ENCODE assay signal across 9 cellular contexts in the genomic region with DNA sequence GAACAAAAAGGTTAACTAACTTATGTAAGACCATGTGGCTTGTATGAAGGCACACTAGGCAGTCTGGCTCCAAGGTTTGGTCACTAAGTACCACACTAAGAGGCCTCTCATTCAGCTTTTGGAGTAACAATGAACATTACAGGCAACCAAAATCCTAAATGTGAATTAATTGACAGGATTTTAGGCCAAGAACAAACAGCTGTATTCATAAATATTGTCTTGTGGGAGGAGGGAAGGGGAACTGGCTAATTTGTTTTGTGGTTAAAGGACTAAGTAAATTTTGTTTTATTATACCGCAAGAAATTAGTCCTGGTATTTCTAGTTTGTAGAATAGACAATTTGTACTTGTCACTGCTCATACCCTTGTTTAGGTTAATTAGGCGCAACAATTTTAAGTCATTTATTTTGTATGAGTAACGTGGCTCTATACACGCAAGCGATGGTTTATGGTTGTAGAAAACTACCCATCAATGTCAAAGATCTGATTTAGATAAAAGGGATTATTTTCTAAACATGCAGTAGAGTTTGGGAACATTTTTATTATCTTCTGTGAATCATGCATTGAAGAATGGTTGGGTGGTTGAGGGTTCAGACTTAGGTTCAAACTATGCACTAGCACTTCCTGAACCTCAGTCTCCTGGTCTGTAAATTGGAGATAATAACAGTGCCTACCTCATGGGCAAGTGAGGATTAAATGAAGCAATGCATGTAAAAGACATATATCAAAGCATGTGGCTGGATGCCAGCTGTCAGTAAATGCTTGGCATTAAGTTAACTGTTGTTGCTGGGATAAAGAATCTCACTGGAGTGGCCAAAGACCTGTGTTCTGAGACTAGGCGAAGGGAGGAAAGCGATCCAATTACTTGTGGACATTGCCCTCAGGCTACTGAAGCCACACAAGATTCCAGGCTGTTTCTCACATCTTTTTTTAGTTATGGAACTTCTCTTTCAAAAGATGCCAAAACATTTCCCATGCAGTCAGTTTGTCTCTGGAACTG. TPM values are rescaled to one million over a fixed set of nuclear protein-coding genes. Genes with fewer than 3 reads are reported as not detected.
DNase-seq lines count a peak whose midpoint lies in the region; ATAC-seq, FAIRE-seq and TF ChIP-seq lines count a peak whose summit lies in the region.
"Had no signal": no experiment of that assay in that cellular context is flagged by ENCODE, and none has a peak within 500 bp of the region (broad histone marks: within the 10 kb centered on the region; RNA-seq: fewer than 3 reads in every experiment).

No MANE protein-coding gene starts in this region.

- H3K27ac ChIP-seq in PC-3 (ENCODE audit: low read length) (peak overlapping the region; percentile 97), fibroblast of lung (ENCODE audit: insufficient read depth, low read length) (no peak overlapping the region)

- H3K9me2 ChIP-seq in PC-3 (replicated peaks; ENCODE audit: low read length), result no peaks in the 10 kb centered on the region

- no peaks in the 10 kb centered on the region for H3K27me3 ChIP-seq in PC-3 (ENCODE audit: low read length)
- peaks cover 11% of the 10 kb centered on the region for H3K27me3 ChIP-seq in fibroblast of lung (ENCODE audit: control insufficient read depth, insufficient read depth, low read length)

- TF ChIP-seq POLR2A in GM18505 (IDR thresholded peaks at IDR 0.05; ENCODE audit: borderline replicate concordance, extremely low read depth, insufficient read depth, insufficient read length), result no peak

- POLR2A ChIA-PET in PC-3 (lab: Charles Lee; ENCODE audit: unreplicated experiment), result interaction anchor here (0.7 kb wide), 1 partner anchor 174 kb away, joined by 4 read pairs; no protein-coding TSS in a partner anchor
- POLR2A ChIA-PET in GM10248 (lab: Yijun Ruan, JAX), result no interaction called here

- H3K4me3 ChIP-seq in AG09309 (ENCODE audit: control insufficient read depth, low read depth, low read length), result no peak overlapping the region
- peak overlapping the region; percentile 81 for H3K4me3 ChIP-seq in PC-3 (ENCODE audit: low read length)
- H3K4me3 ChIP-seq in fibroblast of lung (replicated peaks in 1 of 4; ENCODE audit: control extremely low read depth in 1 of 4, insufficient read depth in 1 of 4, low read depth in 3 of 4, low read length in 4 of 4), result no peak overlapping the region

- peak; percentile 62 for DNase-seq in AG09309 (ENCODE audit: low read depth)
- DNase-seq in DMS153 treated with DMSO at 0.1 percent for 48 hours (lab: John Stamatoyannopoulos, UW; ENCODE audit: unreplicated experiment), result peak; percentile 49
- peak; percentile 95 for DNase-seq in PC-3
- DNase-seq in fibroblast of lung (ENCODE audit: low read depth in 2 of 2), result peak; percentile 10 to 78
- DNase-seq in RCC 7860 (ENCODE audit: low spot score), result no peak
- DNase-seq in GM10248 (ENCODE audit: extremely low spot score), result no peak
- DNase-seq in retina, result no peak

- no peak for TF ChIP-seq CTCF in AG09309 (IDR thresholded peaks at IDR 0.05; ENCODE audit: control insufficient read depth, insufficient read depth, low read depth, low read length, missing control alignments)
- no peak for TF ChIP-seq CTCF in PC-3 (conservative IDR thresholded peaks at IDR 0.05; ENCODE audit: low read depth, low read length)
- no peak for TF ChIP-seq CTCF in fibroblast of lung (conservative IDR thresholded peaks at IDR 0.05 in 1 of 2, IDR thresholded peaks at IDR 0.05 in 1 of 2; ENCODE audit: low read depth in 1 of 2, low read length in 2 of 2)
- no peak for TF ChIP-seq CTCF in GM10248 (IDR thresholded peaks at IDR 0.05; ENCODE audit: control extremely low read depth, extremely low read depth, low read depth, missing control alignments)

- no peaks in the 10 kb centered on the region; the same call in 1 of the 2 replicates for H3K36me3 ChIP-seq in PC-3 (ENCODE audit: low read depth, low read length)
- H3K36me3 ChIP-seq in fibroblast of lung (ENCODE audit: control insufficient read depth, insufficient read depth, low read length), result no peaks in the 10 kb centered on the region

- no TSS peak for BruUV-seq in PC-3 (replicated peaks; lab: Mats Ljungman, UMichigan)

- intact Hi-C loops in PC-3 (cut with micrococcal nuclease), result loop anchor here (1.0 to 5.0 kb wide), 4 partner anchors 10 to 118 kb away; no protein-coding TSS in a partner anchor

- H3K9ac ChIP-seq in PC-3 (ENCODE audit: low read length) (peak overlapping the region; percentile 95), fibroblast of lung (ENCODE audit: insufficient read depth, low read length) (no peak overlapping the region)

- FAIRE-seq in RCC 7860 (lab: Jason Lieb, UNC), result no peak
- FAIRE-seq: GM12891 had no signal

- H2AFZ ChIP-seq in PC-3 (ENCODE audit: low read length) (peak overlapping the region; percentile 57; the same call in 1 of the 2 replicates), fibroblast of lung (ENCODE audit: low read length) (no peak overlapping the region)

- CTCF ChIA-PET in PC-3 (lab: Charles Lee) (no interaction called here), GM10248 (lab: Yijun Ruan, JAX) (interaction anchor here (1.0 to 1.9 kb wide), 2 partner anchors 11 to 36 kb away, joined by 3 to 4 read pairs; no protein-coding TSS in a partner anchor)

- peaks cover 10% of the 10 kb centered on the region for H3F3A ChIP-seq in PC-3 (ENCODE audit: low read length, unreplicated experiment)

- H3K79me2 ChIP-seq in PC-3 (ENCODE audit: low read length), result peaks cover 35% of the 10 kb centered on the region
- H3K79me2 ChIP-seq in fibroblast of lung (ENCODE audit: control insufficient read depth, insufficient read depth, low read length), result no peaks in the 10 kb centered on the region

- no peaks in the 10 kb centered on the region for H3K9me3 ChIP-seq in PC-3 (ENCODE audit: low read length)
- H3K9me3 ChIP-seq in fibroblast of lung (ENCODE audit: control insufficient read depth, insufficient read depth, low read depth, low read length), result no peaks in the 10 kb centered on the region

- H4K20me1 ChIP-seq in PC-3 (ENCODE audit: low read length), result peaks cover 25% of the 10 kb centered on the region
- no peaks in the 10 kb centered on the region for H4K20me1 ChIP-seq in fibroblast of lung (ENCODE audit: control insufficient read depth, extremely low read depth, insufficient read depth, low read length)

- H3K4me2 ChIP-seq in PC-3 (ENCODE audit: low read length) (peak overlapping the region; percentile 84), fibroblast of lung (ENCODE audit: extremely low read depth, insufficient read depth, low read length) (no peak overlapping the region)

- H3K4me1 ChIP-seq in PC-3 (ENCODE audit: insufficient read depth, low read length), result peaks cover 43% of the 10 kb centered on the region
- no peaks in the 10 kb centered on the region for H3K4me1 ChIP-seq in fibroblast of lung (ENCODE audit: control insufficient read depth, extremely low read depth, insufficient read depth, low read length)

- ATAC-seq in PC-3 (peak; percentile 3; the same call in 1 of the 2 replicates), GM18505 (IDR thresholded peaks at IDR 0.05; ENCODE audit: unreplicated experiment) (no peak)

RNA-seq across cellular contexts. Expression of gene OTULINL, which starts 1.3 kb away (rescaled TPM):
- total RNA-seq in PC-3 (2014; rRNA removed) (46.4 and 54.6 TPM in 2 replicates), fibroblast of lung (under 0.01 and 0.17 TPM in 2 replicates)
- polyA plus RNA-seq in fibroblast of lung, result 0.76 and 2.4 TPM in 2 replicates
- 0.61 and 0.90 TPM in 2 replicates for polyA plus RNA-seq in fibroblast of lung (2012)
- 0.24 TPM in 1 of 2 replicates, not detected in the other for polyA minus RNA-seq in fibroblast of lung (ENCODE audit: low replicate concordance)

Comparison
In these comparisons a context has a peak if more than half of its experiments do, and no peak if none do; other contexts are left out.
1. DNase-seq: peak in AG09309 (single experiment), DMS153 treated with DMSO at 0.1 percent for 48 hours (single experiment), PC-3 (single experiment) and fibroblast of lung (2 of 2); none in RCC 7860 (single experiment), GM10248 (single experiment) and retina (single experiment).
2. RNA of gene OTULINL, which starts 1.3 kb away (total RNA-seq): 46.4 to 54.6 TPM in PC-3; under 0.01 to 0.17 TPM in fibroblast of lung; every median in the first group is over 10 times any median in the second.